In the genomic region with DNA sequence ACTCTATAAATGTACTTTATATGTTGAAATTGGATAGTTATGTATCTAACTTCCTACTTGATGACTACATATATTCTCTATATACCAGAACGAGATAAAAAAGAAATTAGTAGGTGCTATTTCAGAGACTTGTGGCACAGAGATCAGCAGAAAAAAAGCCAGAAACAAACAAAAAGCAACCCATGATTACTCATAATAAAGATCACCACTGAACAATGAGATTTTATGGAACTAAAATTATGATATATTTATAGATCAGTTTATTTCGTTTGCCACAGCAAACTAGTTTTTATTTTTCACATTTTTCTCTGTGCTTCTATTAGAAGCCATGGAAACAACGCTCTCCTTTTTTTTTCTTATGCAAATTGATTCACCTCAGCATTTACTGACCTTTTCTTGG, we compare ENCODE assay signal across 9 cellular contexts. TPM values are rescaled to one million over a fixed set of nuclear protein-coding genes. Genes with fewer than 3 reads are reported as not detected.
"Had no signal": no experiment of that assay in that cellular context is flagged by ENCODE, and none has a peak within 500 bp of the region (broad histone marks: within the 10 kb centered on the region; RNA-seq: fewer than 3 reads in every experiment).

No MANE protein-coding gene starts in this region.

- H3K4me3 ChIP-seq: GM12878 had no signal

- ATAC-seq: GM12878 had no signal

- DNase-seq: GDM1, GF-D8 had no signal

- FAIRE-seq: G401.6, GM12878, GM12891, GM12892, GM18507, GM19239 had no signal

RNA-seq across cellular contexts. Expression of a gene that starts 15.1 kb away (rescaled TPM):
- total RNA-seq: G401, GM12878 had no signal
- polyA plus RNA-seq: GM12878 had no signal

RNA-seq across cellular contexts. Expression of a gene that starts 46.4 kb away (rescaled TPM):
- total RNA-seq: GM12878 had no signal
- polyA plus RNA-seq: GM12878 had no signal
